ENCODE assay signal across 1 cellular context in genomic region chrX:47216393-47216925, GRCh38.
TF ChIP-seq lines count a peak whose summit lies in the region.

No MANE protein-coding gene starts in this region.

TF ChIP-seq in WTC11, 78 proteins besides CTCF, POLR2A, EP300 and RAD21 (continued from another document):
- TF ChIP-seq ZNF425 (CRISPR knock-in tag; conservative IDR thresholded peaks at IDR 0.05) (no peak), ATF1 (CRISPR knock-in tag; IDR thresholded peaks at IDR 0.05) (no peak), FOXK1 (CRISPR knock-in tag; IDR thresholded peaks at IDR 0.05) (no peak), GRHL2 (CRISPR knock-in tag; IDR thresholded peaks at IDR 0.05; ENCODE audit: insufficient replicate concordance, severe bottlenecking) (no peak), STAT6 (CRISPR knock-in tag; conservative IDR thresholded peaks at IDR 0.05; ENCODE audit: low read depth) (no peak)
